ENCODE assay signal across 9 cellular contexts in the genomic region with DNA sequence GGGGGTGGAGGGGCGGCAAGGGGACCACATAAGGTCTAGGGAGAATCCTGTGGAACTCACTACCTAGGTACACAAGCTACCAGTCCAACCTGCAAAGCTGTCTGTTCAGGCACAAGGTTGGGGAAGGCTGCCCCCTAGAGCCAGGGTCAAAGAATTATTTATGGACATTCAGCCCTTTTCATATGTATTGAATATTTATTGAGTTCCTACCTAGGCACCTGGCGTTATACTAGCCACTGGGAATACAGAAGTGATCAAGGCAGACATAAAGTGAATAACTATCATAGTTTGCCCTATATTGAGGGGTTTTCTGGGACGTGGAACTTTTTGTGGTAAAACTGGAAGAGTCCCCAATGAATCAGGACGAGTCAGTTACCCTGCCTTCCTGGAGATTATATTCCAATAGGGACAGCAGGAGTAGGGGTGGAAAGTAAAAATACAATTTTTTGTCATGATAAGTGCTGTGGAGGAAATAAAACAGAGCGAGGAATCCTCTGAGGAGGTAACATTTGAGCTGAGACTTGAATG. TPM values are rescaled to one million over a fixed set of nuclear protein-coding genes. Genes with fewer than 3 reads are reported as not detected.
DNase-seq lines count a peak whose midpoint lies in the region; ATAC-seq and TF ChIP-seq lines count a peak whose summit lies in the region.
"Had no signal": no experiment of that assay in that cellular context is flagged by ENCODE, and none has a peak within 500 bp of the region (broad histone marks: within the 10 kb centered on the region; RNA-seq: fewer than 3 reads in every experiment).

No MANE protein-coding gene starts in this region.

- no peak overlapping the region for H3K4me3 Mint-ChIP-seq in stimulated activated naive CD8-positive, alpha-beta T cell treated with anti-CD3 and anti-CD28 coated beads, Interleukin-15, amount 100 ng/mL, for 72 hours
- H3K4me3 Mint-ChIP-seq: dendritic cell treated with granulocyte-macrophage colony-stimulating factor and Interleukin-4, amounts not matched to agents 40 ng/mL and 50 ng/mL, for 4 days had no signal

- no peaks in the 10 kb centered on the region for H3K36me3 ChIP-seq in mucosa of descending colon (ENCODE audit: low read depth)

- ATAC-seq in mucosa of descending colon: peak; percentile 84
- ATAC-seq in stimulated activated naive CD8-positive, alpha-beta T cell treated with anti-CD3 and anti-CD28 coated beads, Interleukin-15, amount 100 ng/mL, for 72 hours: peak; percentile 85
- ATAC-seq in HG03565 (IDR thresholded peaks at IDR 0.05; ENCODE audit: unreplicated experiment): no peak

- DNase-seq in NCI-H2081 (lab: John Stamatoyannopoulos, UW): peak; percentile 39 to 62
- no peak for DNase-seq in NCI-H2081 treated with DMSO at 0.1 percent for 48 hours (lab: John Stamatoyannopoulos, UW)
- peak; percentile 39 for DNase-seq in NCI-H1092 (lab: John Stamatoyannopoulos, UW)
- DNase-seq in activated CD4-positive, CD25-positive, alpha-beta regulatory T cell treated with anti-CD3 and anti-CD28 coated beads, Interleukin-2, amount 50 U/mL, for 72 hours: peak; percentile 65
- peak; percentile 70 for DNase-seq in choroid plexus epithelial cell (ENCODE audit: low read depth)
- DNase-seq in mucosa of descending colon: peak; percentile 56 to 83 (median 57)
- peak; percentile 63 to 76 for DNase-seq in stimulated activated naive CD8-positive, alpha-beta T cell treated with anti-CD3 and anti-CD28 coated beads, Interleukin-15, amount 100 ng/mL, for 72 hours

- no peak overlapping the region for H3K27ac Mint-ChIP-seq in stimulated activated naive CD8-positive, alpha-beta T cell treated with anti-CD3 and anti-CD28 coated beads, Interleukin-15, amount 100 ng/mL, for 72 hours
- H3K27ac Mint-ChIP-seq: dendritic cell treated with granulocyte-macrophage colony-stimulating factor and Interleukin-4, amounts not matched to agents 40 ng/mL and 50 ng/mL, for 4 days had no signal

- H3K4me1 Mint-ChIP-seq in stimulated activated naive CD8-positive, alpha-beta T cell treated with anti-CD3 and anti-CD28 coated beads, Interleukin-15, amount 100 ng/mL, for 72 hours: peaks cover 20% of the 10 kb centered on the region

- H3K4me3 ChIP-seq in choroid plexus epithelial cell (ENCODE audit: low read depth, low read length) (no peak overlapping the region), mucosa of descending colon (no peak overlapping the region)

- H3K27me3 Mint-ChIP-seq in stimulated activated naive CD8-positive, alpha-beta T cell treated with anti-CD3 and anti-CD28 coated beads, Interleukin-15, amount 100 ng/mL, for 72 hours: no peaks in the 10 kb centered on the region

- H3K9me3 Mint-ChIP-seq in stimulated activated naive CD8-positive, alpha-beta T cell treated with anti-CD3 and anti-CD28 coated beads, Interleukin-15, amount 100 ng/mL, for 72 hours: no peaks in the 10 kb centered on the region
- H3K9me3 Mint-ChIP-seq: dendritic cell treated with granulocyte-macrophage colony-stimulating factor and Interleukin-4, amounts not matched to agents 40 ng/mL and 50 ng/mL, for 4 days had no signal

- intact Hi-C loops in mucosa of descending colon (cut with DNase I, micrococcal nuclease): no loop called here

- no peaks in the 10 kb centered on the region for H3K4me1 ChIP-seq in mucosa of descending colon (ENCODE audit: low read depth)

- TF ChIP-seq CTCF in choroid plexus epithelial cell (conservative IDR thresholded peaks at IDR 0.05; ENCODE audit: low read depth, low read length) (peak; percentile 71), mucosa of descending colon (IDR thresholded peaks at IDR 0.05) (peak; percentile 55)

- no peaks in the 10 kb centered on the region for H3K9me3 ChIP-seq in mucosa of descending colon

RNA-seq across cellular contexts. Expression of a gene that starts 5.8 kb away (rescaled TPM):
- total RNA-seq in mucosa of descending colon: 10 to 100 TPM; 17.2 to 35.4 (median 19.1) TPM

RNA-seq across cellular contexts. Expression of a gene that starts 8.6 kb away (rescaled TPM):
- 10 to 100 TPM in 2 of 3 donors, 1 to 10 TPM in 1; 9.5 to 15.6 (median 11.4) TPM for total RNA-seq in mucosa of descending colon

RNA-seq across cellular contexts. Expression of a gene that starts 42.0 kb away (rescaled TPM):
- under 1 TPM in 2 of 3 donors, not detected in 1; 0.19 to 0.31 TPM for total RNA-seq in mucosa of descending colon

RNA-seq across cellular contexts. Expression of a gene that starts 52.4 kb away (rescaled TPM):
- total RNA-seq in mucosa of descending colon: 10 to 100 TPM; 19.5 to 67.4 (median 33.2) TPM
